13 cellular contexts compared by ENCODE assay signal in genomic region chr7:105674200-105675030, GRCh38.
A peak's percentile ranks its signal among the peaks of the same experiment; 100 is the strongest.
DNase-seq lines count a peak whose midpoint lies in the region; ATAC-seq and TF ChIP-seq lines count a peak whose summit lies in the region.
"Had no signal": no experiment of that assay in that cellular context is flagged by ENCODE, and none has a peak within 500 bp of the region (broad histone marks: within the 10 kb centered on the region; RNA-seq: fewer than 3 reads in every experiment).

No MANE protein-coding gene starts in this region.

- H3K27me3 Mint-ChIP-seq in activated naive CD4-positive, alpha-beta T cell treated with anti-CD3 and anti-CD28 coated beads, Interleukin-2, amount 10 ng/mL, durations not matched to agents 7 days and 5 days = no peaks in the 10 kb centered on the region
- H3K27me3 Mint-ChIP-seq in T-cell (no peaks in the 10 kb centered on the region), immature natural killer cell (ENCODE audit: low read depth in 3 of 3) (peaks cover 0 to 8% (median 4%) of the 10 kb centered on the region in 3 donors)
- H3K27me3 Mint-ChIP-seq: activated CD8-positive, alpha-beta memory T cell treated with anti-CD3 and anti-CD28 coated beads, Interleukin-2, amount 10 ng/mL, durations not matched to agents 7 days and 5 days had no signal

- H3K4me1 Mint-ChIP-seq in activated naive CD4-positive, alpha-beta T cell treated with anti-CD3 and anti-CD28 coated beads, Interleukin-2, amount 10 ng/mL, durations not matched to agents 7 days and 5 days = peaks cover 73% of the 10 kb centered on the region
- H3K4me1 Mint-ChIP-seq in T-cell (peaks cover 64 to 76% (median 73%) of the 10 kb centered on the region in 3 donors), immature natural killer cell (peaks cover 40 to 41% of the 10 kb centered on the region in 2 donors)

- H3K27ac ChIP-seq in stomach = peak overlapping the region in 3 of 5 donors; percentile 43 to 68 (median 53)
- H3K27ac ChIP-seq: ascending aorta, neural progenitor cell had no signal

- no peak for TF ChIP-seq POLR2A in stomach (IDR thresholded peaks at IDR 0.05)

- CTCF ChIA-PET in activated naive CD4-positive, alpha-beta T cell treated with anti-CD3 and anti-CD28 coated beads, Interleukin-2, amount 10 ng/mL, durations not matched to agents 7 days and 5 days (lab: Charles Lee) = interaction anchor here (1.1 to 3.4 kb wide), 4 partner anchors 17 to 87 kb away, joined by 3 to 19 read pairs (median 3); no protein-coding TSS in a partner anchor
- CTCF ChIA-PET in T-cell (lab: Charles Lee) = interaction anchor here (0.6 to 1.4 kb wide), 4 partner anchors 17 to 91 kb away, joined by 3 to 5 read pairs (median 4); no protein-coding TSS in a partner anchor

- WGBS in stomach, 5 donors = 62 to 83% (median 78%) methylated on average over 5 of the region's 5 CpGs

- no peak overlapping the region for H3K4me3 ChIP-seq in stomach
- H3K4me3 ChIP-seq: ascending aorta, neural progenitor cell had no signal

- ATAC-seq in T-cell (replicated peaks in 1 of 4) (no peak), Right ventricle myocardium inferior (no peak), GM19395 (IDR thresholded peaks at IDR 0.05; ENCODE audit: unreplicated experiment) (no peak)
- ATAC-seq: activated CD8-positive, alpha-beta memory T cell treated with anti-CD3 and anti-CD28 coated beads, Interleukin-2, amount 10 ng/mL, durations not matched to agents 7 days and 5 days had no signal

- H3K36me3 Mint-ChIP-seq in activated naive CD4-positive, alpha-beta T cell treated with anti-CD3 and anti-CD28 coated beads, Interleukin-2, amount 10 ng/mL, durations not matched to agents 7 days and 5 days = peaks cover 28% of the 10 kb centered on the region
- H3K36me3 Mint-ChIP-seq in T-cell (peaks cover 15% of the 10 kb centered on the region), immature natural killer cell (no peaks in the 10 kb centered on the region)
- H3K36me3 Mint-ChIP-seq: activated CD8-positive, alpha-beta memory T cell treated with anti-CD3 and anti-CD28 coated beads, Interleukin-2, amount 10 ng/mL, durations not matched to agents 7 days and 5 days; neural progenitor cell had no signal

- POLR2A ChIA-PET in T-cell (lab: Charles Lee) = no interaction called here

- no peaks in the 10 kb centered on the region for H3K27me3 ChIP-seq in stomach
- H3K27me3 ChIP-seq: ascending aorta, neural progenitor cell had no signal

- H3K9me3 Mint-ChIP-seq in activated naive CD4-positive, alpha-beta T cell treated with anti-CD3 and anti-CD28 coated beads, Interleukin-2, amount 10 ng/mL, durations not matched to agents 7 days and 5 days = no peaks in the 10 kb centered on the region
- H3K9me3 Mint-ChIP-seq in T-cell = no peaks in the 10 kb centered on the region
- no peaks in the 10 kb centered on the region for H3K9me3 Mint-ChIP-seq in immature natural killer cell
- H3K9me3 Mint-ChIP-seq: neural progenitor cell had no signal

- H3K4me1 ChIP-seq in stomach = peaks cover 28 to 65% (median 54%) of the 10 kb centered on the region in 4 donors
- H3K4me1 ChIP-seq: neural progenitor cell had no signal

- no peak overlapping the region for H3K4me3 Mint-ChIP-seq in activated naive CD4-positive, alpha-beta T cell treated with anti-CD3 and anti-CD28 coated beads, Interleukin-2, amount 10 ng/mL, durations not matched to agents 7 days and 5 days
- H3K4me3 Mint-ChIP-seq in T-cell = no peak overlapping the region
- H3K4me3 Mint-ChIP-seq in immature natural killer cell = no peak overlapping the region
- H3K4me3 Mint-ChIP-seq: activated CD8-positive, alpha-beta memory T cell treated with anti-CD3 and anti-CD28 coated beads, Interleukin-2, amount 10 ng/mL, durations not matched to agents 7 days and 5 days; neural progenitor cell had no signal

- H3K36me3 ChIP-seq in stomach = no peaks in the 10 kb centered on the region
- H3K36me3 ChIP-seq: ascending aorta, neural progenitor cell had no signal

- intact Hi-C loops in stomach (cut with DNase I; ENCODE audit: low total_unique reads) (no loop called here), Right ventricle myocardium inferior (cut with DNase I) (no loop called here)

- peak overlapping the region; percentile 42 for H3K27ac Mint-ChIP-seq in activated naive CD4-positive, alpha-beta T cell treated with anti-CD3 and anti-CD28 coated beads, Interleukin-2, amount 10 ng/mL, durations not matched to agents 7 days and 5 days
- H3K27ac Mint-ChIP-seq in T-cell = peak overlapping the region; percentile 78 to 96
- H3K27ac Mint-ChIP-seq in immature natural killer cell = peak overlapping the region in 5 of 6 donors; percentile 23 to 85 (median 52)
- H3K27ac Mint-ChIP-seq: neural progenitor cell had no signal

- TF ChIP-seq EP300 in stomach (IDR thresholded peaks at IDR 0.05) = no peak

- TF ChIP-seq CTCF in stomach (IDR thresholded peaks at IDR 0.05) = no peak

- DNase-seq in activated naive CD4-positive, alpha-beta T cell treated with anti-CD3 and anti-CD28 coated beads, Interleukin-2, amount 10 ng/mL, durations not matched to agents 7 days and 5 days = no peak
- no peak for DNase-seq in activated naive CD4-positive, alpha-beta T cell treated with Interleukin-2 at 50 U/mL for 16 hours
- DNase-seq in T-cell (no peak), immature natural killer cell (no peak), stomach (no peak), Right ventricle myocardium inferior (ENCODE audit: missing footprints) (no peak), NCI-H774 (lab: John Stamatoyannopoulos, UW) (no peak)
- DNase-seq: activated CD8-positive, alpha-beta memory T cell treated with anti-CD3 and anti-CD28 coated beads, Interleukin-2, amount 10 ng/mL, durations not matched to agents 7 days and 5 days; effector CD4-positive, alpha-beta T cell; stimulated activated CD8-positive, alpha-beta memory T cell treated with anti-CD3 and anti-CD28 coated beads, Interleukin-4, amount 100 ng/mL, for 48 hours had no signal

- no peaks in the 10 kb centered on the region for H3K9me3 ChIP-seq in stomach
- H3K9me3 ChIP-seq: ascending aorta had no signal
